ENCODE assay signal across 1 cellular context in genomic region chr2:197360744-197361156, GRCh38.
TF ChIP-seq lines count a peak whose summit lies in the region.

No MANE protein-coding gene starts in this region.

TF ChIP-seq in GM12878, 131 proteins besides CTCF, POLR2A, EP300 and RAD21 (continues in another document):
- no peak for TF ChIP-seq POU2F2 (IDR thresholded peaks at IDR 0.05; ENCODE audit: borderline replicate concordance, low read depth, low read length)
- no peak for TF ChIP-seq SRF (IDR thresholded peaks at IDR 0.05; ENCODE audit: low read depth in 2 of 2, low read length in 2 of 2)
- TF ChIP-seq JUNB (IDR thresholded peaks at IDR 0.05), result peak; percentile 91
- TF ChIP-seq, protein P1, sequence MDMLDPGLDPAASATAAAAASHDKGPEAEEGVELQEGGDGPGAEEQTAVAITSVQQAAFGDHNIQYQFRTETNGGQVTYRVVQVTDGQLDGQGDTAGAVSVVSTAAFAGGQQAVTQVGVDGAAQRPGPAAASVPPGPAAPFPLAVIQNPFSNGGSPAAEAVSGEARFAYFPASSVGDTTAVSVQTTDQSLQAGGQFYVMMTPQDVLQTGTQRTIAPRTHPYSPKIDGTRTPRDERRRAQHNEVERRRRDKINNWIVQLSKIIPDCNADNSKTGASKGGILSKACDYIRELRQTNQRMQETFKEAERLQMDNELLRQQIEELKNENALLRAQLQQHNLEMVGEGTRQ (IDR thresholded peaks at IDR 0.05; ENCODE audit: borderline replicate concordance, low read depth, low read length), result no peak
- no peak for TF ChIP-seq NFYA (IDR thresholded peaks at IDR 0.05; ENCODE audit: borderline replicate concordance, low read depth, low read length)
- no peak for TF ChIP-seq PML (IDR thresholded peaks at IDR 0.05; ENCODE audit: low read length)
- TF ChIP-seq REST (IDR thresholded peaks at IDR 0.05; ENCODE audit: low read depth, low read length), result no peak
- no peak for TF ChIP-seq ZNF622 (IDR thresholded peaks at IDR 0.05)
- TF ChIP-seq HCFC1 (IDR thresholded peaks at IDR 0.05; ENCODE audit: low read length), result no peak
- no peak for TF ChIP-seq MYC (IDR thresholded peaks at IDR 0.05; ENCODE audit: insufficient read depth, insufficient read length, insufficient replicate concordance, low read length, severe bottlenecking)
- TF ChIP-seq RBBP5 (conservative IDR thresholded peaks at IDR 0.05), result no peak
- no peak for TF ChIP-seq ASH2L (IDR thresholded peaks at IDR 0.05; ENCODE audit: borderline replicate concordance, low read depth)
- TF ChIP-seq MTA2 (IDR thresholded peaks at IDR 0.05; ENCODE audit: low read depth), result peak; percentile 88
- 0 out of 2 replicates have a peak, but pooled peaks have one; percentile 22 for TF ChIP-seq TCF12 (IDR thresholded peaks at IDR 0.05; ENCODE audit: low read depth, low read length)
- no peak for TF ChIP-seq BMI1 (IDR thresholded peaks at IDR 0.05; ENCODE audit: borderline replicate concordance)
- TF ChIP-seq CBFB (IDR thresholded peaks at IDR 0.05; ENCODE audit: low read depth), result peak; percentile 29; the same call in 1 of the 2 replicates
- TF ChIP-seq RELB (IDR thresholded peaks at IDR 0.05; ENCODE audit: low read depth), result no peak
- TF ChIP-seq WRNIP1 (IDR thresholded peaks at IDR 0.05; ENCODE audit: borderline replicate concordance, low read depth, low read length), result no peak
- peak; percentile 74; the same call in 1 of the 2 replicates for TF ChIP-seq FOXM1 (IDR thresholded peaks at IDR 0.05; ENCODE audit: low read depth, low read length)
- 0 out of 2 replicates have a peak, but pooled peaks have one; percentile 21 for TF ChIP-seq ATF7 (IDR thresholded peaks at IDR 0.05; ENCODE audit: low read depth)
- no peak for TF ChIP-seq CEBPZ (IDR thresholded peaks at IDR 0.05; ENCODE audit: low read depth, low read length)
- TF ChIP-seq ZSCAN29 (IDR thresholded peaks at IDR 0.05), result no peak
- no peak for TF ChIP-seq PBX3 (IDR thresholded peaks at IDR 0.05; ENCODE audit: insufficient replicate concordance, low read depth, low read length)
- TF ChIP-seq SIN3A (IDR thresholded peaks at IDR 0.05; ENCODE audit: low read depth, low read length), result no peak
- TF ChIP-seq RUNX3 (IDR thresholded peaks at IDR 0.05; ENCODE audit: low read length), result peak; percentile 92
- peak; percentile 90 for TF ChIP-seq NFIC (IDR thresholded peaks at IDR 0.05; ENCODE audit: low read depth, low read length)
- 0 out of 2 replicates have a peak, but pooled peaks have one; percentile 55 for TF ChIP-seq MEF2A (IDR thresholded peaks at IDR 0.05; ENCODE audit: insufficient read depth, low read depth, low read length)
- no peak for TF ChIP-seq CHD1 (IDR thresholded peaks at IDR 0.05; ENCODE audit: low read depth, low read length)
- no peak for TF ChIP-seq STAT3 (IDR thresholded peaks at IDR 0.05; ENCODE audit: low read depth, low read length)
- no peak for TF ChIP-seq YY1 (IDR thresholded peaks at IDR 0.05; ENCODE audit: low read depth, low read length)
- TF ChIP-seq STAT1 (conservative IDR thresholded peaks at IDR 0.05), result no peak
- no peak for TF ChIP-seq SPI1 (IDR thresholded peaks at IDR 0.05; ENCODE audit: borderline replicate concordance, insufficient read depth, low read depth, low read length)
- peak; percentile 71 for TF ChIP-seq DPF2 (IDR thresholded peaks at IDR 0.05)
- TF ChIP-seq TCF7 (IDR thresholded peaks at IDR 0.05; ENCODE audit: borderline replicate concordance), result no peak
- TF ChIP-seq, protein P2, sequence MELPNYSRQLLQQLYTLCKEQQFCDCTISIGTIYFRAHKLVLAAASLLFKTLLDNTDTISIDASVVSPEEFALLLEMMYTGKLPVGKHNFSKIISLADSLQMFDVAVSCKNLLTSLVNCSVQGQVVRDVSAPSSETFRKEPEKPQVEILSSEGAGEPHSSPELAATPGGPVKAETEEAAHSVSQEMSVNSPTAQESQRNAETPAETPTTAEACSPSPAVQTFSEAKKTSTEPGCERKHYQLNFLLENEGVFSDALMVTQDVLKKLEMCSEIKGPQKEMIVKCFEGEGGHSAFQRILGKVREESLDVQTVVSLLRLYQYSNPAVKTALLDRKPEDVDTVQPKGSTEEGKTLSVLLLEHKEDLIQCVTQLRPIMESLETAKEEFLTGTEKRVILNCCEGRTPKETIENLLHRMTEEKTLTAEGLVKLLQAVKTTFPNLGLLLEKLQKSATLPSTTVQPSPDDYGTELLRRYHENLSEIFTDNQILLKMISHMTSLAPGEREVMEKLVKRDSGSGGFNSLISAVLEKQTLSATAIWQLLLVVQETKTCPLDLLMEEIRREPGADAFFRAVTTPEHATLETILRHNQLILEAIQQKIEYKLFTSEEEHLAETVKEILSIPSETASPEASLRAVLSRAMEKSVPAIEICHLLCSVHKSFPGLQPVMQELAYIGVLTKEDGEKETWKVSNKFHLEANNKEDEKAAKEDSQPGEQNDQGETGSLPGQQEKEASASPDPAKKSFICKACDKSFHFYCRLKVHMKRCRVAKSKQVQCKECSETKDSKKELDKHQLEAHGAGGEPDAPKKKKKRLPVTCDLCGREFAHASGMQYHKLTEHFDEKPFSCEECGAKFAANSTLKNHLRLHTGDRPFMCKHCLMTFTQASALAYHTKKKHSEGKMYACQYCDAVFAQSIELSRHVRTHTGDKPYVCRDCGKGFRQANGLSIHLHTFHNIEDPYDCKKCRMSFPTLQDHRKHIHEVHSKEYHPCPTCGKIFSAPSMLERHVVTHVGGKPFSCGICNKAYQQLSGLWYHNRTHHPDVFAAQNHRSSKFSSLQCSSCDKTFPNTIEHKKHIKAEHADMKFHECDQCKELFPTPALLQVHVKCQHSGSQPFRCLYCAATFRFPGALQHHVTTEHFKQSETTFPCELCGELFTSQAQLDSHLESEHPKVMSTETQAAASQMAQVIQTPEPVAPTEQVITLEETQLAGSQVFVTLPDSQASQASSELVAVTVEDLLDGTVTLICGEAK (IDR thresholded peaks at IDR 0.05; ENCODE audit: borderline replicate concordance), result no peak
- no peak for TF ChIP-seq ZNF217 (IDR thresholded peaks at IDR 0.05)
- TF ChIP-seq BACH1 (IDR thresholded peaks at IDR 0.05; ENCODE audit: borderline replicate concordance), result no peak
- TF ChIP-seq SUPT20H (IDR thresholded peaks at IDR 0.05; ENCODE audit: borderline replicate concordance, control insufficient read depth, low read depth, low read length), result no peak
- peak; percentile 88 for TF ChIP-seq BCL11A (IDR thresholded peaks at IDR 0.05; ENCODE audit: low read depth, low read length)
- TF ChIP-seq CBX5 (IDR thresholded peaks at IDR 0.05; ENCODE audit: low read depth), result no peak
- peak; percentile 43; the same call in 1 of the 2 replicates for TF ChIP-seq EED (IDR thresholded peaks at IDR 0.05; ENCODE audit: low read depth)
- TF ChIP-seq MYB (IDR thresholded peaks at IDR 0.05; ENCODE audit: borderline replicate concordance, low read depth, low read length), result no peak
- TF ChIP-seq EGR1 (IDR thresholded peaks at IDR 0.05; ENCODE audit: borderline replicate concordance in 1 of 2, low read depth in 2 of 2, low read length in 2 of 2), result no peak
- TF ChIP-seq CREM (IDR thresholded peaks at IDR 0.05; ENCODE audit: low read depth), result peak; percentile 77; the same call in 1 of the 2 replicates
- no peak for TF ChIP-seq CUX1 (IDR thresholded peaks at IDR 0.05; ENCODE audit: insufficient replicate concordance, low read depth, low read length)
- peak; percentile 68; the same call in 1 of the 2 replicates for TF ChIP-seq IRF4 (IDR thresholded peaks at IDR 0.05; ENCODE audit: low read depth, low read length)
